ENCODE assay signal across 8 cellular contexts in genomic region chr6:6712258-6712978, GRCh38.
DNase-seq lines count a peak whose midpoint lies in the region; ATAC-seq, FAIRE-seq and TF ChIP-seq lines count a peak whose summit lies in the region.

No MANE protein-coding gene starts in this region.

- H3K4me1 ChIP-seq in Loucy (ENCODE audit: insufficient read depth, low read length, poor library complexity, severe bottlenecking), result peaks cover 43% of the 10 kb centered on the region

- H3K4me2 ChIP-seq in Loucy (ENCODE audit: low read depth, low read length, poor library complexity, severe bottlenecking), result peak overlapping the region; percentile 64

- no peak overlapping the region for H3K27ac Mint-ChIP-seq in natural killer cell treated with Interleukin-12 subunit alpha and Interleukin-12 subunit beta and Interleukin-15 and Interleukin-18, amount 100 ng/mL, for 72 hours

- ATAC-seq in GM18907 (IDR thresholded peaks at IDR 0.05; ENCODE audit: unreplicated experiment) (peak; percentile 25), GM19467 (IDR thresholded peaks at IDR 0.05; ENCODE audit: unreplicated experiment) (no peak), GM19397 (IDR thresholded peaks at IDR 0.05; ENCODE audit: unreplicated experiment) (no peak)
- ATAC-seq in natural killer cell treated with Interleukin-12 subunit alpha and Interleukin-12 subunit beta and Interleukin-15 and Interleukin-18, amount 100 ng/mL, for 72 hours, result peak; percentile 10 to 49

- peaks cover 15% of the 10 kb centered on the region in 2 donors for H3K4me1 Mint-ChIP-seq in natural killer cell treated with Interleukin-12 subunit alpha and Interleukin-12 subunit beta and Interleukin-15 and Interleukin-18, amount 100 ng/mL, for 72 hours (ENCODE audit: low read depth in 2 of 2)

- H3K36me3 Mint-ChIP-seq in natural killer cell treated with Interleukin-12 subunit alpha and Interleukin-12 subunit beta and Interleukin-15 and Interleukin-18, amount 100 ng/mL, for 72 hours, result no peaks in the 10 kb centered on the region

- H3K36me3 ChIP-seq in Loucy (ENCODE audit: insufficient read depth, low read length), result no peaks in the 10 kb centered on the region
- no peaks in the 10 kb centered on the region for H3K36me3 ChIP-seq in bronchial epithelial cell (ENCODE audit: control insufficient read depth, insufficient read depth, low read length)

- H3F3A ChIP-seq in Loucy (ENCODE audit: low read depth), result no peaks in the 10 kb centered on the region

- H2AFZ ChIP-seq in Loucy (ENCODE audit: low read length), result peak overlapping the region; percentile 14

- peak overlapping the region; percentile 36 for H3K4me3 Mint-ChIP-seq in natural killer cell treated with Interleukin-12 subunit alpha and Interleukin-12 subunit beta and Interleukin-15 and Interleukin-18, amount 100 ng/mL, for 72 hours

- FAIRE-seq in bronchial epithelial cell (lab: Jason Lieb, UNC), result peak; percentile 83

- no peaks in the 10 kb centered on the region for H3K9me3 Mint-ChIP-seq in natural killer cell treated with Interleukin-12 subunit alpha and Interleukin-12 subunit beta and Interleukin-15 and Interleukin-18, amount 100 ng/mL, for 72 hours

- H3K4me3 ChIP-seq in Loucy (ENCODE audit: low read length, poor library complexity, severe bottlenecking) (peak overlapping the region; percentile 13), bronchial epithelial cell (ENCODE audit: low read depth, low read length) (no peak overlapping the region)

- DNase-seq in bronchial epithelial cell (ENCODE audit: low read depth) (peak; percentile 100), mucosa of gallbladder (ENCODE audit: low spot score) (no peak), dedifferentiated amniotic fluid mesenchymal stem cell (ENCODE audit: extremely low spot score) (no peak)
- no peak for DNase-seq in natural killer cell treated with Interleukin-12 subunit alpha and Interleukin-12 subunit beta and Interleukin-15 and Interleukin-18, amount 100 ng/mL, for 72 hours (ENCODE audit: low spot score)

- TF ChIP-seq CTCF in Loucy (conservative IDR thresholded peaks at IDR 0.05; ENCODE audit: low read length) (0 out of 2 replicates have a peak, but pooled peaks have one; percentile 9), bronchial epithelial cell (IDR thresholded peaks at IDR 0.05; ENCODE audit: insufficient read depth, low read length, severe bottlenecking) (peak; percentile 34)

- no peaks in the 10 kb centered on the region for H4K20me1 ChIP-seq in Loucy (ENCODE audit: insufficient read depth, low read length, poor library complexity, severe bottlenecking)

- H3K9me2 ChIP-seq in Loucy (replicated peaks; ENCODE audit: low read depth, low read length), result no peaks in the 10 kb centered on the region

- H3K9ac ChIP-seq in Loucy (ENCODE audit: low read depth, low read length, poor library complexity, severe bottlenecking), result peak overlapping the region; percentile 60

- no peaks in the 10 kb centered on the region for H3K9me3 ChIP-seq in Loucy (ENCODE audit: insufficient read depth, low read depth, low read length)

- H3K27me3 ChIP-seq in Loucy (ENCODE audit: insufficient read depth, low read length, poor library complexity, severe bottlenecking) (no peaks in the 10 kb centered on the region), bronchial epithelial cell (ENCODE audit: control insufficient read depth, insufficient read depth, low read length) (no peaks in the 10 kb centered on the region)

- no peaks in the 10 kb centered on the region for H3K79me2 ChIP-seq in Loucy (ENCODE audit: insufficient read depth, low read length)

- peaks cover 28 to 47% of the 10 kb centered on the region in 2 donors for H3K27me3 Mint-ChIP-seq in natural killer cell treated with Interleukin-12 subunit alpha and Interleukin-12 subunit beta and Interleukin-15 and Interleukin-18, amount 100 ng/mL, for 72 hours

Comparison
In these comparisons a context has a peak if more than half of its experiments do, and no peak if none do; other contexts are left out.
1. ATAC-seq: peak in GM18907 (single experiment) and natural killer cell treated with Interleukin-12 subunit alpha and Interleukin-12 subunit beta and Interleukin-15 and Interleukin-18, amount 100 ng/mL, for 72 hours (2 of 2); none in GM19467 (single experiment) and GM19397 (single experiment).